Comparison of ENCODE assay signal across 20 cellular contexts in the genomic region with DNA sequence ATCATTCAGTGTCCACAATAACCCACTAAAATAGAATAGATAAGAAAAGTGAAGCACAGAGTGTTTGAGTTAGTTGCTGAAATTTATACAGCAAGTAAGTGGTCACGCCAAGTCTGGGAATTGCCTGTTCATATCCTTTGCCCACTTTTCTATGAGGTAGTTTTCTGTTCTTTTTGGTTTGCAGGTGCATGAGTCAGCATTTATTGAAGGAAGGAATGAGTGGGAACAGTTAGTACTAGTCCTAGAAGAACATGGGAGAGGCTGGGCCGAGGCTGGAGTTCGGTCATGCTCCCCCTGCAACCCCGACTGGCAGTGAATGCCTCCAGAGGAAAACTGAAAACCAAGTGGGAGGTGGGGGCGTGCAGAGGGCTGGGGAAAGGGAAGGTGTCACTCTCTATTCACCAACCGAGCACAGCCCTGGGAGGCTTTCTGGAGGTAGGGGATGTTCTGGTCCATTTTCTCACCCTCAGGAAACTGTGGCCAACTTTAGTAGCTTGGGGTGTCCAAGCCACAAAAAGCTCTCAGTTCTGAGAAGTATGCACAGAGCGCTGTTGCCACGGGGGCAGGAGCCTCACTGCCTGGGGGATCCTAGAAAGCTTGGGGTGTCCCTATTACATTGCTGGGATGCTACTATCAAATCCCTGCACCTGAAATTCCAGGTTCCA.
"Had no signal": no experiment of that assay in that cellular context is flagged by ENCODE, and none has a peak within 500 bp of the region (broad histone marks: within the 10 kb centered on the region; RNA-seq: fewer than 3 reads in every experiment).

No MANE protein-coding gene starts in this region.

- H3K9me3 Mint-ChIP-seq: activated naive CD4-positive, alpha-beta T cell treated with anti-CD3 and anti-CD28 coated beads, Interleukin-2, amount 50 U/mL, for 24 hours had no signal

- H3K4me3 ChIP-seq: left lung, mucosa of descending colon had no signal

- H3K9me3 ChIP-seq: neutrophil had no signal

- DNase-seq: activated CD8-positive, alpha-beta memory T cell treated with anti-CD3 and anti-CD28 coated beads for 24 hours; activated effector memory CD4-positive, alpha-beta T cell treated with Interleukin-2 at 50 U/mL for 16 hours; activated T-cell treated with anti-CD3 and anti-CD28 coated beads for 4 hours; amniotic stem cell; effector CD4-positive, alpha-beta T cell; foreskin fibroblast; hippocampal formation; kidney; left lung; mucosa of descending colon; naive thymus-derived CD4-positive, alpha-beta T cell; retina; stimulated activated CD4-positive, alpha-beta T cell treated with anti-CD3 and anti-CD28 coated beads, Interleukin-4, amount 100 ng/mL, for 1 hour; stimulated activated naive CD4-positive, alpha-beta T cell treated with Interleukin-2 at 50 U/mL for 16 hours; WERI-Rb-1 had no signal

- H3K4me1 ChIP-seq: parathyroid adenoma had no signal

- H3K36me3 ChIP-seq: left lung, neutrophil, WERI-Rb-1 had no signal

- ATAC-seq: left lung; mucosa of descending colon; naive thymus-derived CD4-positive, alpha-beta T cell had no signal

- H3K27ac ChIP-seq: left lung, neutrophil, parathyroid adenoma, WERI-Rb-1 had no signal

- H3K27me3 Mint-ChIP-seq: activated naive CD4-positive, alpha-beta T cell treated with anti-CD3 and anti-CD28 coated beads, Interleukin-2, amount 50 U/mL, for 24 hours; naive thymus-derived CD4-positive, alpha-beta T cell had no signal

- H3K4me3 Mint-ChIP-seq: activated naive CD4-positive, alpha-beta T cell treated with anti-CD3 and anti-CD28 coated beads, Interleukin-2, amount 50 U/mL, for 24 hours; naive thymus-derived CD4-positive, alpha-beta T cell; T-helper 1 cell treated with Interleukin-12 subunit alpha and Interleukin-12 subunit beta and Interleukin-4 antibody, amounts not matched to agents 30 μg/mL and 1 μg/mL, for 36 hours; type B pancreatic cell had no signal

- H3K27ac Mint-ChIP-seq: activated naive CD4-positive, alpha-beta T cell treated with anti-CD3 and anti-CD28 coated beads, Interleukin-2, amount 50 U/mL, for 24 hours; T-helper 1 cell treated with Interleukin-12 subunit alpha and Interleukin-12 subunit beta and Interleukin-4 antibody, amounts not matched to agents 30 μg/mL and 1 μg/mL, for 36 hours; type B pancreatic cell had no signal
